17 cellular contexts compared by ENCODE assay signal in genomic region chr20:56350842-56351241, GRCh38. TPM values are rescaled to one million over a fixed set of nuclear protein-coding genes. Genes with fewer than 3 reads are reported as not detected.
DNase-seq lines count a peak whose midpoint lies in the region; ATAC-seq and TF ChIP-seq lines count a peak whose summit lies in the region.
"Had no signal": no experiment of that assay in that cellular context is flagged by ENCODE, and none has a peak within 500 bp of the region (broad histone marks: within the 10 kb centered on the region; RNA-seq: fewer than 3 reads in every experiment).

No MANE protein-coding gene starts in this region.

- DNase-seq in AG10803 (ENCODE audit: low read depth) (peak; percentile 72), HFFc6 (peak; percentile 48), mesenchymal stem cell (no peak), cerebellar cortex (ENCODE audit: low spot score) (no peak)
- DNase-seq in stimulated activated CD4-positive, alpha-beta T cell treated with anti-CD3 and anti-CD28 coated beads, Interleukin-2, amount 100 ng/mL, for 24 hours, result no peak
- no peak for DNase-seq in effector CD4-positive, alpha-beta T cell
- DNase-seq: CD4-positive, alpha-beta T cell; DND-41; NCI-H1417; NCI-H2029; NCI-H510A treated with DMSO at 0.1 percent for 48 hours; Peyer's patch; SHP77 treated with DMSO at 0.1 percent for 48 hours had no signal

- H2AFZ ChIP-seq in mesenchymal stem cell (ENCODE audit: low read depth, low read length), result no peak overlapping the region

- H3K27ac Mint-ChIP-seq in HFFc6, result no peak overlapping the region
- H3K27ac Mint-ChIP-seq: CD4-positive, alpha-beta T cell had no signal

- H3K36me3 ChIP-seq in mesenchymal stem cell (ENCODE audit: control insufficient read depth in 1 of 2, insufficient read depth in 2 of 2, low read depth in 1 of 2, low read length in 2 of 2), result no peaks in the 10 kb centered on the region
- H3K36me3 ChIP-seq: HAP-1, Peyer's patch had no signal

- H3K27me3 ChIP-seq in mesenchymal stem cell (ENCODE audit: control insufficient read depth in 1 of 2, insufficient read depth in 1 of 2, low read length in 2 of 2), result peaks cover 0 to 29% of the 10 kb centered on the region in 2 experiments
- H3K27me3 ChIP-seq: Peyer's patch had no signal

- H3K4me3 ChIP-seq in AG10803 (ENCODE audit: low read length) (no peak overlapping the region), mesenchymal stem cell (ENCODE audit: insufficient read depth in 1 of 2, low read depth in 1 of 2, low read length in 2 of 2) (no peak overlapping the region)
- H3K4me3 ChIP-seq: HAP-1, Peyer's patch had no signal

- H3K4me3 Mint-ChIP-seq in HFFc6, result no peak overlapping the region
- H3K4me3 Mint-ChIP-seq: CD4-positive, alpha-beta T cell had no signal

- H3K27me3 Mint-ChIP-seq in HFFc6 (ENCODE audit: insufficient read depth), result peaks cover 2% of the 10 kb centered on the region

- H3K9me3 ChIP-seq in mesenchymal stem cell (ENCODE audit: control insufficient read depth, low read length), result no peaks in the 10 kb centered on the region
- H3K9me3 ChIP-seq: HAP-1, Peyer's patch had no signal

- WGBS in mesenchymal stem cell, result 17% methylated on average over 1 of the region's 2 CpGs

- H4K8ac ChIP-seq in mesenchymal stem cell (ENCODE audit: low read length), result peak overlapping the region; percentile 48

- H2BK15ac ChIP-seq in mesenchymal stem cell (ENCODE audit: low read depth, poor library complexity, severe bottlenecking), result no peak overlapping the region

- H3K4me2 ChIP-seq in mesenchymal stem cell (ENCODE audit: low read length, poor library complexity, severe bottlenecking), result no peak overlapping the region
- H3K4me2 ChIP-seq: KMS-11 had no signal

- peaks cover 43% of the 10 kb centered on the region for H3K4me1 Mint-ChIP-seq in HFFc6 (ENCODE audit: low read depth)

- no peak overlapping the region for H2BK12ac ChIP-seq in mesenchymal stem cell (ENCODE audit: low read length in 2 of 2)

- H4K91ac ChIP-seq in mesenchymal stem cell (ENCODE audit: low read length), result no peak overlapping the region

- TF ChIP-seq CTCF in AG10803 (conservative IDR thresholded peaks at IDR 0.05; ENCODE audit: low read length) (no peak), HFFc6 (IDR thresholded peaks at IDR 0.05) (no peak), VCaP (conservative IDR thresholded peaks at IDR 0.05) (no peak)

- H3K4ac ChIP-seq in mesenchymal stem cell (ENCODE audit: low read depth in 1 of 2, low read length in 2 of 2), result no peak overlapping the region

- ATAC-seq in GM18519 (IDR thresholded peaks at IDR 0.05; ENCODE audit: low FRiP score, unreplicated experiment), result no peak

- H2AK5ac ChIP-seq in mesenchymal stem cell (ENCODE audit: low read length, severe bottlenecking), result no peak overlapping the region

- H3K9ac ChIP-seq in mesenchymal stem cell (ENCODE audit: low read length), result no peak overlapping the region
- H3K9ac ChIP-seq: KMS-11 had no signal

- H3K36me3 Mint-ChIP-seq in HFFc6 (ENCODE audit: low read depth), result no peaks in the 10 kb centered on the region

- no peak overlapping the region for H3K18ac ChIP-seq in mesenchymal stem cell (ENCODE audit: low read depth in 1 of 2, low read length in 2 of 2)

- no peak overlapping the region for H2BK5ac ChIP-seq in mesenchymal stem cell (ENCODE audit: low read depth, low read length, poor library complexity, severe bottlenecking)

- H3K9me3 Mint-ChIP-seq in HFFc6, result no peaks in the 10 kb centered on the region
- H3K9me3 Mint-ChIP-seq: CD4-positive, alpha-beta T cell had no signal

- no peaks in the 10 kb centered on the region for H3K79me1 ChIP-seq in mesenchymal stem cell (replicated peaks; ENCODE audit: low read length, poor library complexity, severe bottlenecking)

- peak overlapping the region; percentile 98; the same call in 1 of the 2 replicates for H3K27ac ChIP-seq in VCaP
- no peak overlapping the region for H3K27ac ChIP-seq in mesenchymal stem cell (ENCODE audit: low read length, poor library complexity, severe bottlenecking)
- H3K27ac ChIP-seq: KMS-11, Peyer's patch had no signal

- H2BK120ac ChIP-seq in mesenchymal stem cell (ENCODE audit: low read depth, low read length), result no peak overlapping the region

- no peak overlapping the region for H3K14ac ChIP-seq in mesenchymal stem cell (ENCODE audit: low read length in 2 of 2)

- peaks cover 1% of the 10 kb centered on the region for H3K4me1 ChIP-seq in mesenchymal stem cell (ENCODE audit: control insufficient read depth, insufficient read depth, low read depth, low read length)
- H3K4me1 ChIP-seq: Peyer's patch had no signal

- H3K23ac ChIP-seq in mesenchymal stem cell (ENCODE audit: low read length in 2 of 2), result no peak overlapping the region

RNA-seq across cellular contexts. Expression of gene FAM210B, which starts 7.9 kb away (rescaled TPM):
- 10 to 100 TPM; 34.5 to 58.6 (median 41.0) TPM for total RNA-seq in HFFc6 (2021; fragmentation: NEBNext Ultra II Directional; extraction: Animal tissue kit (Norgen Biotek cat#: 25700))
- 30.8 TPM for polyA plus RNA-seq in mesenchymal stem cell (2013, experiment 1 of 2)
- 31.8 TPM for polyA plus RNA-seq in mesenchymal stem cell (2013, experiment 2 of 2)

RNA-seq across cellular contexts. Expression of gene AURKA, which starts 41.2 kb away (rescaled TPM):
- 10 to 100 TPM; 37.2 to 82.0 (median 77.1) TPM for total RNA-seq in HFFc6 (2021; fragmentation: NEBNext Ultra II Directional; extraction: Animal tissue kit (Norgen Biotek cat#: 25700))
- 13.9 TPM for polyA plus RNA-seq in mesenchymal stem cell (2013, experiment 1 of 2)
- polyA plus RNA-seq in mesenchymal stem cell (2013, experiment 2 of 2), result 13.9 TPM

RNA-seq across cellular contexts. Expression of gene CSTF1, which starts 41.6 kb away (rescaled TPM):
- total RNA-seq in HFFc6 (2021; fragmentation: NEBNext Ultra II Directional; extraction: Animal tissue kit (Norgen Biotek cat#: 25700)), result 10 to 100 TPM; 32.1 to 40.5 (median 34.6) TPM
- polyA plus RNA-seq in mesenchymal stem cell (2013, experiment 1 of 2), result 22.0 TPM
- 21.8 TPM for polyA plus RNA-seq in mesenchymal stem cell (2013, experiment 2 of 2)

Comparison
In these comparisons a context has a peak if more than half of its experiments do, and no peak if none do; other contexts are left out.
1. DNase-seq: peak in AG10803 (single experiment) and HFFc6 (single experiment); none in mesenchymal stem cell (single experiment), cerebellar cortex (single experiment), stimulated activated CD4-positive, alpha-beta T cell treated with anti-CD3 and anti-CD28 coated beads, Interleukin-2, amount 100 ng/mL, for 24 hours (0 of 2) and effector CD4-positive, alpha-beta T cell (single experiment).